ENCODE assay signal across 1 cellular context in the genomic region with DNA sequence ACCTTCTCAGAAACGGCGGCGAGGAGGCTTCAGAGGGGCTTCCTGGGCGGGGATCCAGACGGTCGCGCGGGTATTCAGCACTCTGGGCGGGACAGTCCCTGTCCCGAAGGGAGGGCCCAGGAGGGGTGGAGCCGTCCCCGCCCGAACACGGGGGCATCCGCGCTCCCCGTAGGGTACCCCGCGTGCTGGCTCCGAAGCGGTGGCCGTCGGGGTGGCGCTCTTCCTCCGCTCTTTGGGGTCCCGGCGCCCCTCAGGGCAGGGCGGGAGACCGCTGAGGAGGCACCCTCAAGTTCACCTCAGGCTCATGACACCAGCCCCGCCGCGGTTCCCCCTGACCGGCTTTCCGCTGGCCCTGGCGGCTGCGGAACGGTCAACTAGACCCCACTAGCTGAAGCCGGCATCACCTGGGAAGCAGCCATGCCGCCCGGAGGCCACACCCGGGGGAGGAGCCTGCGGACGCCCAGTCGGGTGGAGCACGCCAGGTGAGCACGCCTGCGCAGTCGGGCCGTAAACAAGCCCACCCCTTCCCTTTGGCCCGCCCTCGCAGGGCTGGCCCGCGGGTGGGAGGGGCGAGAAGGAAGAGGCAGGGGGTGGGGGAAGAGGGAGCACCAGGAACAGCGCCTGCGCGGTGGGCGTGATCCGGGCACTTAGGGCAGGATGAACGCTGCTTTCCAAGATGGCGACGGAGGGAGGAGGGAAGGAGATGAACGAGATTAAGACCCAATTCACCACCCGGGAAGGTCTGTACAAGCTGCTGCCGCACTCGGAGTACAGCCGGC.
TF ChIP-seq lines count a peak whose summit lies in the region.

A gene with protein sequence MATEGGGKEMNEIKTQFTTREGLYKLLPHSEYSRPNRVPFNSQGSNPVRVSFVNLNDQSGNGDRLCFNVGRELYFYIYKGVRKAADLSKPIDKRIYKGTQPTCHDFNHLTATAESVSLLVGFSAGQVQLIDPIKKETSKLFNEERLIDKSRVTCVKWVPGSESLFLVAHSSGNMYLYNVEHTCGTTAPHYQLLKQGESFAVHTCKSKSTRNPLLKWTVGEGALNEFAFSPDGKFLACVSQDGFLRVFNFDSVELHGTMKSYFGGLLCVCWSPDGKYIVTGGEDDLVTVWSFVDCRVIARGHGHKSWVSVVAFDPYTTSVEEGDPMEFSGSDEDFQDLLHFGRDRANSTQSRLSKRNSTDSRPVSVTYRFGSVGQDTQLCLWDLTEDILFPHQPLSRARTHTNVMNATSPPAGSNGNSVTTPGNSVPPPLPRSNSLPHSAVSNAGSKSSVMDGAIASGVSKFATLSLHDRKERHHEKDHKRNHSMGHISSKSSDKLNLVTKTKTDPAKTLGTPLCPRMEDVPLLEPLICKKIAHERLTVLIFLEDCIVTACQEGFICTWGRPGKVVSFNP (plus strand): TSS at position 650 of the 779 bp plus-strand sequence. CDS start 27 bp downstream, at position 677.

TF ChIP-seq in HepG2, 621 proteins besides CTCF, POLR2A, EP300 and RAD21 (continued from another document and continues in another):
- TF ChIP-seq PAXIP1 (CRISPR knock-in tag; conservative IDR thresholded peaks at IDR 0.05) (peak; percentile 47), ZNF225 (CRISPR knock-in tag; IDR thresholded peaks at IDR 0.05) (peak; percentile 32; the same call in 1 of the 2 replicates), KDM5B (CRISPR knock-in tag; IDR thresholded peaks at IDR 0.05; ENCODE audit: borderline replicate concordance) (peak; percentile 88), ZMYM4 (CRISPR knock-in tag; IDR thresholded peaks at IDR 0.05) (peak; percentile 70; the same call in 1 of the 2 replicates), DMAP1 (CRISPR knock-in tag; IDR thresholded peaks at IDR 0.05) (peak; percentile 86), ZNF703 (CRISPR knock-in tag; IDR thresholded peaks at IDR 0.05; ENCODE audit: borderline replicate concordance) (no peak), POLR2AphosphoS5 (IDR thresholded peaks at IDR 0.05; ENCODE audit: low read depth, low read length) (peak; percentile 90), SAP130 (CRISPR knock-in tag; IDR thresholded peaks at IDR 0.05; ENCODE audit: low read depth) (peak; percentile 93), ZNF724P (CRISPR knock-in tag; IDR thresholded peaks at IDR 0.05; ENCODE audit: borderline replicate concordance) (0 out of 2 replicates have a peak, but pooled peaks have one; percentile 11), POGK (CRISPR knock-in tag; conservative IDR thresholded peaks at IDR 0.05) (0 out of 2 replicates have a peak, but pooled peaks have one; percentile 44), KMT2B (CRISPR knock-in tag; IDR thresholded peaks at IDR 0.05) (peak; percentile 50), MXD4 (CRISPR knock-in tag; IDR thresholded peaks at IDR 0.05) (peak; percentile 82), KLF13 (CRISPR knock-in tag; IDR thresholded peaks at IDR 0.05) (peak; percentile 43; the same call in 1 of the 2 replicates), ZNF850 (CRISPR knock-in tag; conservative IDR thresholded peaks at IDR 0.05) (no peak), TEAD3 (CRISPR knock-in tag; optimal IDR thresholded peaks at IDR 0.05; ENCODE audit: borderline replicate concordance) (peak; percentile 45), PHF20 (CRISPR knock-in tag; IDR thresholded peaks at IDR 0.05) (peak; percentile 37; the same call in 1 of the 2 replicates), FOXK1 (CRISPR knock-in tag; IDR thresholded peaks at IDR 0.05; ENCODE audit: borderline replicate concordance, low read depth) (peak; percentile 97), HOXA3 (CRISPR knock-in tag; IDR thresholded peaks at IDR 0.05) (peak; percentile 39), KAT8 (CRISPR knock-in tag; IDR thresholded peaks at IDR 0.05) (peak; percentile 35), FOXO1 (CRISPR knock-in tag; IDR thresholded peaks at IDR 0.05) (peak; percentile 55; the same call in 1 of the 2 replicates), ZNF615 (CRISPR knock-in tag; IDR thresholded peaks at IDR 0.05; ENCODE audit: borderline replicate concordance) (no peak), GATAD1 (CRISPR knock-in tag; IDR thresholded peaks at IDR 0.05) (peak; percentile 83), FOXA3 (CRISPR knock-in tag; IDR thresholded peaks at IDR 0.05) (peak; percentile 88), ZFX (CRISPR knock-in tag; IDR thresholded peaks at IDR 0.05; ENCODE audit: low read depth) (0 out of 2 replicates have a peak, but pooled peaks have one; percentile 69), BRD4 (CRISPR knock-in tag; IDR thresholded peaks at IDR 0.05) (no peak; the same call in 1 of the 2 replicates), REPIN1 (CRISPR knock-in tag; IDR thresholded peaks at IDR 0.05; ENCODE audit: borderline replicate concordance, low read depth) (no peak), ZSCAN9 (CRISPR knock-in tag; IDR thresholded peaks at IDR 0.05; ENCODE audit: borderline replicate concordance) (peak; percentile 56; the same call in 1 of the 2 replicates), ZSCAN21 (CRISPR knock-in tag; IDR thresholded peaks at IDR 0.05; ENCODE audit: borderline replicate concordance) (no peak), STAG1 (CRISPR knock-in tag; IDR thresholded peaks at IDR 0.05) (peak; percentile 30; the same call in 1 of the 2 replicates), MIXL1 (CRISPR knock-in tag; IDR thresholded peaks at IDR 0.05) (no peak; the same call in 1 of the 2 replicates)
- TF ChIP-seq, protein P1, sequence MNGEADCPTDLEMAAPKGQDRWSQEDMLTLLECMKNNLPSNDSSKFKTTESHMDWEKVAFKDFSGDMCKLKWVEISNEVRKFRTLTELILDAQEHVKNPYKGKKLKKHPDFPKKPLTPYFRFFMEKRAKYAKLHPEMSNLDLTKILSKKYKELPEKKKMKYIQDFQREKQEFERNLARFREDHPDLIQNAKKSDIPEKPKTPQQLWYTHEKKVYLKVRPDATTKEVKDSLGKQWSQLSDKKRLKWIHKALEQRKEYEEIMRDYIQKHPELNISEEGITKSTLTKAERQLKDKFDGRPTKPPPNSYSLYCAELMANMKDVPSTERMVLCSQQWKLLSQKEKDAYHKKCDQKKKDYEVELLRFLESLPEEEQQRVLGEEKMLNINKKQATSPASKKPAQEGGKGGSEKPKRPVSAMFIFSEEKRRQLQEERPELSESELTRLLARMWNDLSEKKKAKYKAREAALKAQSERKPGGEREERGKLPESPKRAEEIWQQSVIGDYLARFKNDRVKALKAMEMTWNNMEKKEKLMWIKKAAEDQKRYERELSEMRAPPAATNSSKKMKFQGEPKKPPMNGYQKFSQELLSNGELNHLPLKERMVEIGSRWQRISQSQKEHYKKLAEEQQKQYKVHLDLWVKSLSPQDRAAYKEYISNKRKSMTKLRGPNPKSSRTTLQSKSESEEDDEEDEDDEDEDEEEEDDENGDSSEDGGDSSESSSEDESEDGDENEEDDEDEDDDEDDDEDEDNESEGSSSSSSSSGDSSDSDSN (CRISPR knock-in tag; IDR thresholded peaks at IDR 0.05): peak; percentile 89
- TF ChIP-seq, protein P2, sequence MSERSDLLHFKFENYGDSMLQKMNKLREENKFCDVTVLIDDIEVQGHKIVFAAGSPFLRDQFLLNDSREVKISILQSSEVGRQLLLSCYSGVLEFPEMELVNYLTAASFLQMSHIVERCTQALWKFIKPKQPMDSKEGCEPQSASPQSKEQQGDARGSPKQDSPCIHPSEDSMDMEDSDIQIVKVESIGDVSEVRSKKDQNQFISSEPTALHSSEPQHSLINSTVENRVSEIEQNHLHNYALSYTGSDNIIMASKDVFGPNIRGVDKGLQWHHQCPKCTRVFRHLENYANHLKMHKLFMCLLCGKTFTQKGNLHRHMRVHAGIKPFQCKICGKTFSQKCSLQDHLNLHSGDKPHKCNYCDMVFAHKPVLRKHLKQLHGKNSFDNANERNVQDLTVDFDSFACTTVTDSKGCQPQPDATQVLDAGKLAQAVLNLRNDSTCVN (CRISPR knock-in tag; IDR thresholded peaks at IDR 0.05; ENCODE audit: borderline replicate concordance): no peak
- TF ChIP-seq, protein P3, sequence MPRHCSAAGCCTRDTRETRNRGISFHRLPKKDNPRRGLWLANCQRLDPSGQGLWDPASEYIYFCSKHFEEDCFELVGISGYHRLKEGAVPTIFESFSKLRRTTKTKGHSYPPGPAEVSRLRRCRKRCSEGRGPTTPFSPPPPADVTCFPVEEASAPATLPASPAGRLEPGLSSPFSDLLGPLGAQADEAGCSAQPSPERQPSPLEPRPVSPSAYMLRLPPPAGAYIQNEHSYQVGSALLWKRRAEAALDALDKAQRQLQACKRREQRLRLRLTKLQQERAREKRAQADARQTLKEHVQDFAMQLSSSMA (CRISPR knock-in tag; IDR thresholded peaks at IDR 0.05): no peak
- TF ChIP-seq, protein P4, sequence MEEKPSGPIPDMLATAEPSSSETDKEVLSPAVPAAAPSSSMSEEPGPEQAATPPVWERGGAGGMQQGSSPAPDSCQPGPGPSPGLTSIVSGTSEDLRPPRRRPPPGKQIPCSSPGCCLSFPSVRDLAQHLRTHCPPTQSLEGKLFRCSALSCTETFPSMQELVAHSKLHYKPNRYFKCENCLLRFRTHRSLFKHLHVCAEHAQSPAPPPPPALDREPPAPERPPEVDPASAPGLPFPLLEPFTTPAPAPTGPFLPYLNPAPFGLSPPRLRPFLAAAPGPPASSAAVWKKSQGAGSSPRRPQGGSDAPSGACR (CRISPR knock-in tag; IDR thresholded peaks at IDR 0.05): 0 out of 2 replicates have a peak, but pooled peaks have one; percentile 66
- TF ChIP-seq, protein P5, sequence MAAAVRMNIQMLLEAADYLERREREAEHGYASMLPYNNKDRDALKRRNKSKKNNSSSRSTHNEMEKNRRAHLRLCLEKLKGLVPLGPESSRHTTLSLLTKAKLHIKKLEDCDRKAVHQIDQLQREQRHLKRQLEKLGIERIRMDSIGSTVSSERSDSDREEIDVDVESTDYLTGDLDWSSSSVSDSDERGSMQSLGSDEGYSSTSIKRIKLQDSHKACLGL (CRISPR knock-in tag; IDR thresholded peaks at IDR 0.05): peak; percentile 79; the same call in 1 of the 2 replicates
- TF ChIP-seq, protein P6, sequence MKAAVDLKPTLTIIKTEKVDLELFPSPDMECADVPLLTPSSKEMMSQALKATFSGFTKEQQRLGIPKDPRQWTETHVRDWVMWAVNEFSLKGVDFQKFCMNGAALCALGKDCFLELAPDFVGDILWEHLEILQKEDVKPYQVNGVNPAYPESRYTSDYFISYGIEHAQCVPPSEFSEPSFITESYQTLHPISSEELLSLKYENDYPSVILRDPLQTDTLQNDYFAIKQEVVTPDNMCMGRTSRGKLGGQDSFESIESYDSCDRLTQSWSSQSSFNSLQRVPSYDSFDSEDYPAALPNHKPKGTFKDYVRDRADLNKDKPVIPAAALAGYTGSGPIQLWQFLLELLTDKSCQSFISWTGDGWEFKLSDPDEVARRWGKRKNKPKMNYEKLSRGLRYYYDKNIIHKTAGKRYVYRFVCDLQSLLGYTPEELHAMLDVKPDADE (CRISPR knock-in tag; IDR thresholded peaks at IDR 0.05): 0 out of 2 replicates have a peak, but pooled peaks have one; percentile 38
- TF ChIP-seq, protein P7, sequence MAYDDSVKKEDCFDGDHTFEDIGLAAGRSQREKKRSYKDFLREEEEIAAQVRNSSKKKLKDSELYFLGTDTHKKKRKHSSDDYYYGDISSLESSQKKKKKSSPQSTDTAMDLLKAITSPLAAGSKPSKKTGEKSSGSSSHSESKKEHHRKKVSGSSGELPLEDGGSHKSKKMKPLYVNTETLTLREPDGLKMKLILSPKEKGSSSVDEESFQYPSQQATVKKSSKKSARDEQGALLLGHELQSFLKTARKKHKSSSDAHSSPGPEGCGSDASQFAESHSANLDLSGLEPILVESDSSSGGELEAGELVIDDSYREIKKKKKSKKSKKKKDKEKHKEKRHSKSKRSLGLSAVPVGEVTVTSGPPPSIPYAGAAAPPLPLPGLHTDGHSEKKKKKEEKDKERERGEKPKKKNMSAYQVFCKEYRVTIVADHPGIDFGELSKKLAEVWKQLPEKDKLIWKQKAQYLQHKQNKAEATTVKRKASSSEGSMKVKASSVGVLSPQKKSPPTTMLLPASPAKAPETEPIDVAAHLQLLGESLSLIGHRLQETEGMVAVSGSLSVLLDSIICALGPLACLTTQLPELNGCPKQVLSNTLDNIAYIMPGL (CRISPR knock-in tag; IDR thresholded peaks at IDR 0.05; ENCODE audit: borderline replicate concordance in 1 of 2, low read depth in 1 of 2): peak in 1 of 2 experiments; percentile 50; a peak in 3 of 4 replicates
